8 cellular contexts compared by ENCODE assay signal in genomic region chrX:151082077-151082948, GRCh38.
DNase-seq lines count a peak whose midpoint lies in the region; ATAC-seq, FAIRE-seq and TF ChIP-seq lines count a peak whose summit lies in the region.

No MANE protein-coding gene starts in this region.

- CTCF ChIA-PET in A673 (lab: Charles Lee): interaction anchor here (0.6 to 3.1 kb wide), 2 partner anchors 283 to 310 kb away, joined by 3 to 39 read pairs; no protein-coding TSS in a partner anchor
- CTCF ChIA-PET in HepG2 (lab: Yijun Ruan, JAX; ENCODE audit: low intra/inter-chr PET ratio, low total read pairs): interaction anchor here (0.7 to 2.1 kb wide), 2 partner anchors 308 to 310 kb away, joined by 3 to 25 read pairs; no protein-coding TSS in a partner anchor

- in situ Hi-C loops in HepG2 (cut with HindIII; ENCODE audit: extremely low pct_ligation_motif_present, low pct_unique_long_range_greater_than_20kb): loop anchor here (5.0 kb wide), 1 partner anchor 310 kb away; no protein-coding TSS in a partner anchor

- H3K27ac ChIP-seq in A673 (ENCODE audit: low read depth, low read length, poor library complexity, severe bottlenecking) (no peak overlapping the region), colonic mucosa (no peak overlapping the region), HepG2 (ENCODE audit: extremely low read length, insufficient read depth, low read length) (no peak overlapping the region)

- H3K4me1 ChIP-seq in A673 (ENCODE audit: insufficient read depth, low read length, poor library complexity, severe bottlenecking): no peaks in the 10 kb centered on the region
- peaks cover 3% of the 10 kb centered on the region for H3K4me1 ChIP-seq in colonic mucosa
- H3K4me1 ChIP-seq in HepG2 (ENCODE audit: insufficient read depth, low read length): no peaks in the 10 kb centered on the region

- no peak for FAIRE-seq in HepG2 (lab: Jason Lieb, UNC)

- no peaks in the 10 kb centered on the region for H3K36me3 ChIP-seq in A673 (ENCODE audit: insufficient read depth, low read length, poor library complexity, severe bottlenecking)
- no peaks in the 10 kb centered on the region for H3K36me3 ChIP-seq in colonic mucosa
- H3K36me3 ChIP-seq in HepG2 (replicated peaks in 1 of 2; ENCODE audit: control insufficient read depth in 1 of 2, insufficient read depth in 2 of 2, low read length in 2 of 2): no peaks in the 10 kb centered on the region

- H3K4me2 ChIP-seq in HepG2 (ENCODE audit: low read depth, low read length): peak overlapping the region; percentile 58

- H3K4me3 ChIP-seq in A673 (ENCODE audit: low read depth, low read length, poor library complexity, severe bottlenecking) (no peak overlapping the region), colonic mucosa (no peak overlapping the region), HepG2 (replicated peaks in 1 of 3; ENCODE audit: insufficient read depth in 1 of 3, low read depth in 2 of 3, low read length in 3 of 3) (peak overlapping the region in 1 of 3 experiments; percentile 33; a peak in 1 of 6 replicates)

- no peaks in the 10 kb centered on the region for H3K9me3 ChIP-seq in A673 (ENCODE audit: low read depth, low read length, poor library complexity, severe bottlenecking)
- no peaks in the 10 kb centered on the region for H3K9me3 ChIP-seq in colonic mucosa
- no peaks in the 10 kb centered on the region for H3K9me3 ChIP-seq in HepG2 (ENCODE audit: low read length)

- H4K20me1 ChIP-seq in HepG2 (ENCODE audit: insufficient read depth, low read length): no peaks in the 10 kb centered on the region

- ATAC-seq in GM18498 (IDR thresholded peaks at IDR 0.05; ENCODE audit: unreplicated experiment): peak; percentile 90
- ATAC-seq in HG02938 (IDR thresholded peaks at IDR 0.05; ENCODE audit: unreplicated experiment): peak; percentile 76
- ATAC-seq in HepG2: peak; percentile 98

- POLR2A ChIA-PET in A673 (lab: Charles Lee; ENCODE audit: low non-redundant PET) (no interaction called here), HepG2 (lab: Yijun Ruan, JAX) (interaction anchor here (1.4 kb wide), 1 partner anchor 310 kb away, joined by 4 read pairs; no protein-coding TSS in a partner anchor)

- BruUV-seq in A673 (replicated peaks; lab: Mats Ljungman, UMichigan) (no TSS peak), HepG2 (replicated peaks; lab: Mats Ljungman, UMichigan) (no TSS peak)

- H2AFZ ChIP-seq in HepG2 (ENCODE audit: low read length): no peak overlapping the region

- H3K27me3 ChIP-seq in A673 (replicated peaks; ENCODE audit: insufficient read depth, low read depth, low read length, poor library complexity) (no peaks in the 10 kb centered on the region), colonic mucosa (no peaks in the 10 kb centered on the region), HepG2 (ENCODE audit: control insufficient read depth in 1 of 2, insufficient read depth in 2 of 2, low read length in 2 of 2) (0 out of 5 replicates have a peak, but pooled peaks cover 0 to 7% of the 10 kb centered on the region in 2 experiments)

- 60% methylated on average over 3 of the region's 41 CpGs for WGBS in HepG2 (ENCODE audit: low lambda C conversion rate)

- TF ChIP-seq EP300 in HepG2 (IDR thresholded peaks at IDR 0.05; ENCODE audit: low read depth in 2 of 2, low read length in 2 of 2) (no peak), HepG2 (CRISPR knock-in tag; IDR thresholded peaks at IDR 0.05; ENCODE audit: borderline replicate concordance) (no peak)

- no peak for TF ChIP-seq POLR2A in HepG2 (IDR thresholded peaks at IDR 0.05; ENCODE audit: insufficient read depth in 1 of 2, low read depth in 2 of 2, low read length in 2 of 2)

- intact Hi-C loops in A673 (cut with micrococcal nuclease; ENCODE audit: unreplicated experiment) (loop anchor here (1.0 kb wide), 1 partner anchor 310 kb away; no protein-coding TSS in a partner anchor), colonic mucosa (cut with DNase I) (loop anchor here (1.0 kb wide), 1 partner anchor 310 kb away; no protein-coding TSS in a partner anchor), HepG2 (cut with micrococcal nuclease; ENCODE audit: unreplicated experiment) (loop anchor here (1.0 kb wide), 1 partner anchor 310 kb away; no protein-coding TSS in a partner anchor)

- no peak overlapping the region for H3K9ac ChIP-seq in colonic mucosa (ENCODE audit: low read depth in 2 of 2, low read length in 2 of 2)
- no peak overlapping the region for H3K9ac ChIP-seq in HepG2 (ENCODE audit: insufficient read depth, low read depth, low read length)

- TF ChIP-seq CTCF in A673 (conservative IDR thresholded peaks at IDR 0.05; ENCODE audit: low read depth, low read length) (peak; percentile 96), colonic mucosa (IDR thresholded peaks at IDR 0.05) (peak; percentile 86), HepG2 (CRISPR knock-in tag; IDR thresholded peaks at IDR 0.05) (peak; percentile 83)

- TF ChIP-seq RAD21 in HepG2 (CRISPR knock-in tag; IDR thresholded peaks at IDR 0.05): peak; percentile 82

- H3K79me2 ChIP-seq in HepG2 (ENCODE audit: insufficient read depth, low read length): no peaks in the 10 kb centered on the region

- DNase-seq in A673 (ENCODE audit: low spot score) (peak; percentile 74), NCI-H2107 treated with DMSO at 0.1 percent for 48 hours (lab: John Stamatoyannopoulos, UW; ENCODE audit: unreplicated experiment) (peak; percentile 33), colonic mucosa (peak; percentile 46), HepG2 (ENCODE audit: low spot score) (peak; percentile 15)
- DNase-seq in activated CD4-positive, CD25-positive, alpha-beta regulatory T cell treated with anti-CD3 and anti-CD28 coated beads, Interleukin-2, amount 50 U/mL, for 72 hours: peak; percentile 73
- DNase-seq in stimulated activated CD4-positive, alpha-beta T cell treated with anti-CD3 and anti-CD28 coated beads, TNF-alpha, amount 100 ng/mL, for 1 hour (ENCODE audit: low read depth in 3 of 3, low spot score in 1 of 3): peak in 2 of 3 donors; percentile 18 to 56

TF ChIP-seq in HepG2, 621 proteins besides CTCF, POLR2A, EP300 and RAD21 (continues in another document):
- no peak for TF ChIP-seq E2F1 (CRISPR knock-in tag; IDR thresholded peaks at IDR 0.05)
- TF ChIP-seq ZNF282 (IDR thresholded peaks at IDR 0.05; ENCODE audit: partially characterized antibody): no peak
- no peak for TF ChIP-seq MAZ (IDR thresholded peaks at IDR 0.05; ENCODE audit: borderline replicate concordance, low read depth, low read length)
- TF ChIP-seq MAZ (CRISPR knock-in tag; IDR thresholded peaks at IDR 0.05; ENCODE audit: low read depth): peak; percentile 34; the same call in 1 of the 2 replicates
- TF ChIP-seq NR2F6 (IDR thresholded peaks at IDR 0.05): no peak
- no peak for TF ChIP-seq NR2F6 (CRISPR knock-in tag; IDR thresholded peaks at IDR 0.05)
- TF ChIP-seq, protein P1, sequence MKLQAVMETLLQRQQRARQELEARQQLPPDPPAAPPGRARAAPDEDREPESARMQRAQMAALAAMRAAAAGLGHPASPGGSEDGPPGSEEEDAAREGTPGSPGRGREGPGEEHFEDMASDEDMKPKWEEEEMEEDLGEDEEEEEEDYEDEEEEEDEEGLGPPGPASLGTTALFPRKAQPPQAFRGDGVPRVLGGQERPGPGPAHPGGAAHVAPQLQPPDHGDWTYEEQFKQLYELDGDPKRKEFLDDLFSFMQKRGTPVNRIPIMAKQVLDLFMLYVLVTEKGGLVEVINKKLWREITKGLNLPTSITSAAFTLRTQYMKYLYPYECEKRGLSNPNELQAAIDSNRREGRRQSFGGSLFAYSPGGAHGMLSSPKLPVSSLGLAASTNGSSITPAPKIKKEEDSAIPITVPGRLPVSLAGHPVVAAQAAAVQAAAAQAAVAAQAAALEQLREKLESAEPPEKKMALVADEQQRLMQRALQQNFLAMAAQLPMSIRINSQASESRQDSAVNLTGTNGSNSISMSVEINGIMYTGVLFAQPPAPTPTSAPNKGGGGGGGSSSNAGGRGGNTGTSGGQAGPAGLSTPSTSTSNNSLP (IDR thresholded peaks at IDR 0.05; ENCODE audit: low read depth, low read length): no peak
- no peak for TF ChIP-seq RXRB (CRISPR knock-in tag; IDR thresholded peaks at IDR 0.05; ENCODE audit: borderline replicate concordance)
- TF ChIP-seq HMGA1 (CRISPR knock-in tag; conservative IDR thresholded peaks at IDR 0.05): no peak
- TF ChIP-seq PCBP2 (optimal IDR thresholded peaks at IDR 0.05; ENCODE audit: low read depth, low read length, poor library complexity, severe bottlenecking): no peak
- TF ChIP-seq NAIF1 (CRISPR knock-in tag; IDR thresholded peaks at IDR 0.05; ENCODE audit: borderline replicate concordance): peak; percentile 96
- TF ChIP-seq SMC3 (IDR thresholded peaks at IDR 0.05; ENCODE audit: low read length): peak; percentile 38; the same call in 1 of the 2 replicates
- peak; percentile 31; the same call in 1 of the 2 replicates for TF ChIP-seq GABPB1 (CRISPR knock-in tag; IDR thresholded peaks at IDR 0.05)
- TF ChIP-seq, protein P2, sequence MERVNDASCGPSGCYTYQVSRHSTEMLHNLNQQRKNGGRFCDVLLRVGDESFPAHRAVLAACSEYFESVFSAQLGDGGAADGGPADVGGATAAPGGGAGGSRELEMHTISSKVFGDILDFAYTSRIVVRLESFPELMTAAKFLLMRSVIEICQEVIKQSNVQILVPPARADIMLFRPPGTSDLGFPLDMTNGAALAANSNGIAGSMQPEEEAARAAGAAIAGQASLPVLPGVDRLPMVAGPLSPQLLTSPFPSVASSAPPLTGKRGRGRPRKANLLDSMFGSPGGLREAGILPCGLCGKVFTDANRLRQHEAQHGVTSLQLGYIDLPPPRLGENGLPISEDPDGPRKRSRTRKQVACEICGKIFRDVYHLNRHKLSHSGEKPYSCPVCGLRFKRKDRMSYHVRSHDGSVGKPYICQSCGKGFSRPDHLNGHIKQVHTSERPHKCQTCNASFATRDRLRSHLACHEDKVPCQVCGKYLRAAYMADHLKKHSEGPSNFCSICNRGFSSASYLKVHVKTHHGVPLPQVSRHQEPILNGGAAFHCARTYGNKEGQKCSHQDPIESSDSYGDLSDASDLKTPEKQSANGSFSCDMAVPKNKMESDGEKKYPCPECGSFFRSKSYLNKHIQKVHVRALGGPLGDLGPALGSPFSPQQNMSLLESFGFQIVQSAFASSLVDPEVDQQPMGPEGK (CRISPR knock-in tag; IDR thresholded peaks at IDR 0.05): 0 out of 2 replicates have a peak, but pooled peaks have one; percentile 19

Comparison
In these comparisons a context has a peak if more than half of its experiments do, and no peak if none do; other contexts are left out.
1. DNase-seq: peak in every context shown above with its lines; median percentile 74 in A673; 73 in activated CD4-positive, CD25-positive, alpha-beta regulatory T cell treated with anti-CD3 and anti-CD28 coated beads, Interleukin-2, amount 50 U/mL, for 72 hours; 46 in colonic mucosa; 37 in stimulated activated CD4-positive, alpha-beta T cell treated with anti-CD3 and anti-CD28 coated beads, TNF-alpha, amount 100 ng/mL, for 1 hour; 33 in NCI-H2107 treated with DMSO at 0.1 percent for 48 hours; 15 in HepG2.